ENCODE assay signal across 8 cellular contexts in genomic region chr20:43744121-43744520, GRCh38.
DNase-seq lines count a peak whose midpoint lies in the region; ATAC-seq lines count a peak whose summit lies in the region.
"Had no signal": no experiment of that assay in that cellular context is flagged by ENCODE, and none has a peak within 500 bp of the region (broad histone marks: within the 10 kb centered on the region; RNA-seq: fewer than 3 reads in every experiment).

No MANE protein-coding gene starts in this region.

- H4K20me1 ChIP-seq in BLaER1 treated with 17β-estradiol and CSF1 and Interleukin-3, amounts not matched to agents 10 nM and 100 nM = no peaks in the 10 kb centered on the region

- no peak for ATAC-seq in GM21786 (IDR thresholded peaks at IDR 0.05; ENCODE audit: unreplicated experiment)

- H3K9me3 ChIP-seq in BLaER1 treated with 17β-estradiol and CSF1 and Interleukin-3, amounts not matched to agents 10 nM and 100 nM (replicated peaks in 1 of 11) = peaks cover 0 to 10% (median 0%) of the 10 kb centered on the region in 11 experiments; a peak in 8 of 22 replicates

- no peaks in the 10 kb centered on the region for H3K36me3 ChIP-seq in BLaER1 treated with 17β-estradiol and CSF1 and Interleukin-3, amounts not matched to agents 10 nM and 100 nM

- DNase-seq in DMS153 treated with DMSO at 0.1 percent for 48 hours (lab: John Stamatoyannopoulos, UW; ENCODE audit: unreplicated experiment) (peak; percentile 78), NCI-H226 (peak; percentile 27), amniotic epithelial cell (ENCODE audit: low read depth) (peak; percentile 46), dedifferentiated amniotic fluid mesenchymal stem cell (ENCODE audit: extremely low spot score) (no peak), KG1 (lab: John Stamatoyannopoulos, UW) (no peak)
- DNase-seq: NCI-H2171 treated with DMSO at 0.1 percent for 48 hours had no signal

- H3K4me1 ChIP-seq in BLaER1 treated with 17β-estradiol and CSF1 and Interleukin-3, amounts not matched to agents 10 nM and 100 nM = peaks cover 30 to 60% (median 54%) of the 10 kb centered on the region in 10 experiments

- H3K27me3 ChIP-seq in BLaER1 treated with 17β-estradiol and CSF1 and Interleukin-3, amounts not matched to agents 10 nM and 100 nM = no peaks in the 10 kb centered on the region

- H3K9ac ChIP-seq in BLaER1 treated with 17β-estradiol and CSF1 and Interleukin-3, amounts not matched to agents 10 nM and 100 nM = no peak overlapping the region

- peak overlapping the region in 2 of 11 experiments; percentile 80 to 91; a peak in 4 of 22 replicates for H3K27ac ChIP-seq in BLaER1 treated with 17β-estradiol and CSF1 and Interleukin-3, amounts not matched to agents 10 nM and 100 nM

- H3K4me2 ChIP-seq in BLaER1 treated with 17β-estradiol and CSF1 and Interleukin-3, amounts not matched to agents 10 nM and 100 nM = peak overlapping the region in 8 of 11 experiments; percentile 6 to 90 (median 78); a peak in 11 of 22 replicates

- H3K4me3 ChIP-seq in BLaER1 treated with 17β-estradiol and CSF1 and Interleukin-3, amounts not matched to agents 10 nM and 100 nM = no peak overlapping the region

Comparison
In these comparisons a context has a peak if more than half of its experiments do, and no peak if none do; other contexts are left out.
1. DNase-seq: peak in DMS153 treated with DMSO at 0.1 percent for 48 hours (single experiment), NCI-H226 (single experiment) and amniotic epithelial cell (single experiment); none in dedifferentiated amniotic fluid mesenchymal stem cell (single experiment) and KG1 (single experiment).